ENCODE assay signal across 16 cellular contexts in the genomic region with DNA sequence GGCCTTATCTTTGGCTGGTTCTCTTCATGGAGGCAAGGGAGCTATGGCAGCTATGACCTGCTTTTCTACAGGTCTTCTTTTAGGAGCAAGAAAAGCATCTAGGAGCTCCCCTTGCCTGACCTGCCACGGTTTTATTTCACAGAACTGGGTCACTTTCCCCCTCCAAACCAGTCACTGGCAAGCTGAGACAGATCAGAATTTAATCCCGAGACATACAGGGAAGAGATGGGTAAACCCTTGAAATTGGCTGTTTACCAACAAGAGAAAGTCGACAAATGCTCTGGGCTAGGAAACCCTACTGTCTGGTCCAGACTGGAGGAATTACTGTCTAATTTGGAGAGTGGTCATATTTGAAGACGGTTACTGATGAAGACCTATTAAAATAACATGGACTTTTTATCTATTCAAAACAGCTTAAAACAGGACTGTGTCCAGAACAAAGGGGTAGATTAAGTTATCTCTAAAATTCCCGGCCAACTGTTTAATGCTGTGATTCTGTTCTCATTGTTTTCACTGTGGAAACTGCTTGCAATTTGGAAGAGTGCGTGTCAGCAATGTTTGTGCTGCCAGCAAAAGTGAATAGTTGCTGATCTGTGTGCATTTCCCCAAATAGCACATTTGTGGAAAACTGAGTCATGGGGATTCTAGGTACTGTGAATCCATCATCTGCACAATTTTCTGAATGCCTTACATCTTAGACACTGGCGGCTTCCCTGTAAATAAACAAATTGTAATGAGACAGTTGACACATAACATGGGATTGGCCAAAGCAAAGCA.
DNase-seq lines count a peak whose midpoint lies in the region; ATAC-seq, FAIRE-seq and TF ChIP-seq lines count a peak whose summit lies in the region.
"Had no signal": no experiment of that assay in that cellular context is flagged by ENCODE, and none has a peak within 500 bp of the region (broad histone marks: within the 10 kb centered on the region; RNA-seq: fewer than 3 reads in every experiment).

No MANE protein-coding gene starts in this region.

- H3K4me3 ChIP-seq in A549 (no peak overlapping the region), epithelial cell of esophagus (ENCODE audit: low read length) (no peak overlapping the region), mesodermal cell (ENCODE audit: extremely low read depth, insufficient read depth, low read length, poor library complexity, severe bottlenecking) (no peak overlapping the region), H7 (ENCODE audit: insufficient read depth, low read depth, low read length) (no peak overlapping the region)
- H3K4me3 ChIP-seq: dorsolateral prefrontal cortex, GM12878 had no signal

- H3K9me3 ChIP-seq in A549: no peaks in the 10 kb centered on the region
- no peaks in the 10 kb centered on the region for H3K9me3 ChIP-seq in mesodermal cell (ENCODE audit: control insufficient read depth, low read length)
- H3K9me3 ChIP-seq: BE2C had no signal

- CTCF ChIA-PET in A549 (lab: Yijun Ruan, JAX): interaction anchor here (0.7 to 5.9 kb wide), 4 partner anchors 15 to 417 kb away, joined by 3 to 28 read pairs (median 5); no protein-coding TSS in a partner anchor

- no peak for FAIRE-seq in A549 (lab: Jason Lieb, UNC)
- FAIRE-seq: GM12878 had no signal

- TF ChIP-seq EP300 in A549 (IDR thresholded peaks at IDR 0.05): no peak

- TF ChIP-seq CTCF in A549 (IDR thresholded peaks at IDR 0.05) (no peak), epithelial cell of esophagus (IDR thresholded peaks at IDR 0.05; ENCODE audit: insufficient read depth, low read depth, low read length, missing control alignments) (no peak)

- no peaks in the 10 kb centered on the region for H3K4me1 ChIP-seq in A549
- H3K4me1 ChIP-seq in mesodermal cell (ENCODE audit: control insufficient read depth, insufficient read depth, low read length, poor library complexity, severe bottlenecking): peaks cover 44% of the 10 kb centered on the region
- H3K4me1 ChIP-seq: BE2C had no signal

- DNase-seq in A549 (ENCODE audit: low read depth in 1 of 2, low spot score in 1 of 2) (no peak), NCI-H226 (peak; percentile 18), epithelial cell of esophagus (ENCODE audit: low read depth) (peak; percentile 90), NCI-H1092 treated with DMSO at 0.1 percent for 48 hours (lab: John Stamatoyannopoulos, UW) (no peak), T-helper 2 cell (no peak), NCI-H1694 (lab: John Stamatoyannopoulos, UW) (no peak), H7 (no peak)
- DNase-seq: activated T-cell treated with anti-CD3 and anti-CD28 coated beads, Interleukin-2, amount 50 U/mL, for 24 hours; BE2C; dorsolateral prefrontal cortex; MV-4-11; NCI-H748 treated with DMSO at 0.1 percent for 48 hours; stimulated activated naive CD8-positive, alpha-beta T cell treated with anti-CD3 and anti-CD28 coated beads, Interleukin-15, Interleukin-2, amounts not matched to agents 100 U/mL and 50 U/mL, for 24 hours; T1000 had no signal

- no peak overlapping the region for H3K27ac ChIP-seq in A549
- H3K27ac ChIP-seq in mesodermal cell (ENCODE audit: low read depth, low read length, severe bottlenecking): peak overlapping the region; percentile 72
- H3K27ac ChIP-seq: dorsolateral prefrontal cortex had no signal

- TF ChIP-seq POLR2A in A549 (IDR thresholded peaks at IDR 0.05; ENCODE audit: low read length): no peak

- no peaks in the 10 kb centered on the region for H3K36me3 ChIP-seq in mesodermal cell (ENCODE audit: control insufficient read depth, insufficient read depth, low read length)
- H3K36me3 ChIP-seq in H7 (replicated peaks; ENCODE audit: control insufficient read depth, insufficient read depth, low read length): no peaks in the 10 kb centered on the region
- H3K36me3 ChIP-seq: BE2C had no signal

- no peak for ATAC-seq in A549
- ATAC-seq: GM12878; stimulated activated naive CD8-positive, alpha-beta T cell treated with anti-CD3 and anti-CD28 coated beads, Interleukin-15, Interleukin-2, amounts not matched to agents 100 U/mL and 50 U/mL, for 24 hours had no signal

- POLR2A ChIA-PET in A549 (lab: Yijun Ruan, JAX): interaction anchor here (0.6 to 0.7 kb wide), 2 partner anchors 388 to 857 kb away, joined by 3 read pairs; a partner anchor contains a TSS

- no peaks in the 10 kb centered on the region for H3K27me3 ChIP-seq in H7 (ENCODE audit: control insufficient read depth, insufficient read depth, low read length)
- H3K27me3 ChIP-seq: BE2C, dorsolateral prefrontal cortex had no signal

- 64% methylated on average over 7 of the region's 7 CpGs for WGBS in A549 (ENCODE audit: missing lambda C conversion rate)
- WGBS in mesodermal cell (ENCODE audit: insufficient coverage in 2 of 2), 2 experiments: 83 to 98% methylated on average over 2 to 4 of the region's 7 CpGs

- TF ChIP-seq RAD21 in A549 (conservative IDR thresholded peaks at IDR 0.05 in 1 of 2, IDR thresholded peaks at IDR 0.05 in 1 of 2): no peak

- H3K4me2 ChIP-seq in A549: no peak overlapping the region

TF ChIP-seq in A549, 52 proteins besides CTCF, POLR2A, EP300 and RAD21:
- TF ChIP-seq, protein P1, sequence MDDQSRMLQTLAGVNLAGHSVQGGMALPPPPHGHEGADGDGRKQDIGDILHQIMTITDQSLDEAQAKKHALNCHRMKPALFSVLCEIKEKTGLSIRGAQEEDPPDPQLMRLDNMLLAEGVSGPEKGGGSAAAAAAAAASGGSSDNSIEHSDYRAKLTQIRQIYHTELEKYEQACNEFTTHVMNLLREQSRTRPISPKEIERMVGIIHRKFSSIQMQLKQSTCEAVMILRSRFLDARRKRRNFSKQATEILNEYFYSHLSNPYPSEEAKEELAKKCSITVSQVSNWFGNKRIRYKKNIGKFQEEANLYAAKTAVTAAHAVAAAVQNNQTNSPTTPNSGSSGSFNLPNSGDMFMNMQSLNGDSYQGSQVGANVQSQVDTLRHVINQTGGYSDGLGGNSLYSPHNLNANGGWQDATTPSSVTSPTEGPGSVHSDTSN (IDR thresholded peaks at IDR 0.05): no peak
- TF ChIP-seq MAFK (IDR thresholded peaks at IDR 0.05; ENCODE audit: partially characterized antibody) (peak; percentile 1), ZC3H11A (IDR thresholded peaks at IDR 0.05) (no peak), RNF2 (IDR thresholded peaks at IDR 0.05; ENCODE audit: borderline replicate concordance, low read depth) (no peak)

Comparison
In these comparisons a context has a peak if more than half of its experiments do, and no peak if none do; other contexts are left out.
1. DNase-seq: peak in NCI-H226 (single experiment) and epithelial cell of esophagus (single experiment); none in A549 (0 of 2), NCI-H1092 treated with DMSO at 0.1 percent for 48 hours (single experiment), T-helper 2 cell (0 of 5), NCI-H1694 (single experiment) and H7 (single experiment).